1 cellular context compared by ENCODE assay signal in the genomic region with DNA sequence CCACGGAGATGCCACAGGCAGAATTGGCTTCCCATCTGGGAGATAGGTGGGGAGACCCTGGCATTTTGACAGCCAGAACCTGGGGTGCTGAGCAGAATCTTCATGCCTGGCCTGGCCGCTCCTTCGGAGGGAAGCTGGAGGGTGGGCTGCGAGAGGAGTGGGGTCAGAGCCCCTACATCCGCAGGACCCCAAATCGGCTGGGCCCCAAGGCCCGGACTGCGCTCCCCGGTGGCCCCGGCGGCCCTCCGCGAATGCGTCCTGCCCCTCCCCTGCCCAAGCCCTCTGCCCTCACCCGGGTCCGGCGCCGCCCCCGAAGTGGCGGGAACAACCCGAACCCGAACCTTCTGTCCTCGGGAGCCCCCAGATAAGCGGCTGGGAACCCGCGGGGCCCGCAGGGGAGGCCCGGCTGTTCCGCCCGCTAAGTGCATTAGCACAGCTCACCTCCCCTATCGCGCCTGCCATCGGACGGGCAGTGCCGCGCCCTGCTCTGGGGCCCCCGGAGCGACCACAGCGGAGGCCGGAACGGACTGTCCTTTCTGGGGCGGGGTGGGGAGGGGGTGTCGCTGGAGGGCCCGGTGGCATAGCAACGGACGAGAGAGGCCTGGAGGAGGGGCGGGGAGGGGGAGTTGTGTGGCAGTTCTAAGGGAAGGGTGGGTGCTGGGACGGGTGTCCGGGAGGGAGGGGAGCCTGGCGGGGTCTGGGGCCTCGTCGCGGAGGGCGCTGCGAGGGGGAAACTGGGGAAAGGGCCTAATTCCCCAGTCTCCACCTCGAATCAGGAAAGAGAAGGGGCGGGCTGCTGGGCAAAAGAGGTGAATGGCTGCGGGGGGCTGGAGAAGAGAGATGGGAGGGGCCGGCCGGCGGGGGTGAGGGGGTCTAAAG.
TF ChIP-seq lines count a peak whose summit lies in the region.

No MANE protein-coding gene starts in this region.

TF ChIP-seq in H1, 55 proteins besides CTCF, POLR2A, EP300 and RAD21:
- TF ChIP-seq EZH2 (IDR thresholded peaks at IDR 0.05; ENCODE audit: low read depth, low read length, severe bottlenecking) (peak; percentile 40), KDM5A (IDR thresholded peaks at IDR 0.05; ENCODE audit: low read length) (no peak), GTF2F1 (IDR thresholded peaks at IDR 0.05; ENCODE audit: borderline replicate concordance, low read depth, low read length) (no peak), KDM4A (IDR thresholded peaks at IDR 0.05; ENCODE audit: low read depth, low read length, severe bottlenecking) (peak; percentile 2), CBX5 (IDR thresholded peaks at IDR 0.05; ENCODE audit: low read depth, low read length) (no peak)
